9 cellular contexts compared by ENCODE assay signal in the genomic region with DNA sequence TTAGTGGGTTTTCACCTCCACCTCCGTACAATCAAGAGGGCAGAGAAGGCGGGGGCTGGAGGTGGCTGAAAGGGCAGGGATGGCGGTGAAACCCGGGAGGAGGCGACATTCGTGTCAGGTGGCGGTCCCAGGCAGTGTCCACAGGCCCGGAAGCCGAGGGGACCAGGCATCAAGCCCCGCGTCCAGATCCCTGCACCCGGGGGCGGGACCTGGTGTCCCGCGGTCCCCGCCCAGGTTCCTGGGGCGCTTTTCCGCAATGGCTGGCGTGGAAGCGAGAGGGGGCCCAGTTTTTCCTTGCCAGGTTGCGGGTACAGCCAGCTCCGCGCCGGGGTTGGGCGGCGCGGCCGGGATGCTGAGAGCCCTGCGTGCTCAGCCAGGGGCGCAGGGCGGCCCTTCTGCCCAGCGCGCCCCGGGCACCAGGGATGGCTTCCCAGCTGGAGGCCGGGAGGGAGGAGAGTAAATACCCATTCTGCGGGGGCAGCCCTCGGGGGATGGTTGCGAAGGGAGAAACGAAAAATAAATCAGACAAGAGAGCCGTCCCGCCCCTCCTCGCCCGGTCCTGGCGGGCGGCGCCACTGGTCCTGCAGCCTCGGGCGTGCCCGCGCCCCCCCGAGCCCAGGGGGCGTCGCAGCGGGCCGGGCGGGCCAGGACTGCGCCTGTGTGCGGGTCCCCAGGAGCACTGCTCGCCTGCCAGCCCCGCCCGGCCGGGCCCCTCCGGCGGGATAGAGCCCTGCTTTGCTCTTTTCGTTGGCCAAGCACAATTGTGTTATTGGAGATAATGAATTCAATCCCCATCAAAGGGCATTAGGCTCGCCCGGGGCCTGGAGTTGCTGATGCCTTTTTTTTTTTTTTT. TPM values are rescaled to one million over a fixed set of nuclear protein-coding genes. Genes with fewer than 3 reads are reported as not detected.
A peak's percentile ranks its signal among the peaks of the same experiment; 100 is the strongest.
DNase-seq lines count a peak whose midpoint lies in the region; ATAC-seq, FAIRE-seq and TF ChIP-seq lines count a peak whose summit lies in the region.
"Had no signal": no experiment of that assay in that cellular context is flagged by ENCODE, and none has a peak within 500 bp of the region (broad histone marks: within the 10 kb centered on the region; RNA-seq: fewer than 3 reads in every experiment).

No MANE protein-coding gene starts in this region.

- peaks cover 0 to 3% of the 10 kb centered on the region in 2 donors for H3K9me3 Mint-ChIP-seq in natural killer cell

- DNase-seq in NCI-H510A treated with DMSO at 0.1 percent for 48 hours (lab: John Stamatoyannopoulos, UW) (peak; percentile 77), natural killer cell (no peak), gastrocnemius medialis (no peak), OCI-M1 (lab: John Stamatoyannopoulos, UW) (no peak), GM19239 (ENCODE audit: insufficient read length, low spot score) (no peak)
- DNase-seq: spleen had no signal

- POLR2A ChIA-PET in HEK293 (lab: Yijun Ruan, JAX), result interaction anchor here (0.7 kb wide), 1 partner anchor 10 kb away, joined by 5 read pairs; no protein-coding TSS in a partner anchor

- no peak overlapping the region for H3K9ac ChIP-seq in rectal smooth muscle tissue (ENCODE audit: low read length)

- FAIRE-seq in GM19239 (lab: Jason Lieb, UNC), result no peak

- no peak for TF ChIP-seq POLR2A in gastrocnemius medialis (IDR thresholded peaks at IDR 0.05)

- H3K4me1 ChIP-seq in HEK293 (ENCODE audit: control insufficient read depth, insufficient read depth, low read length), result no peaks in the 10 kb centered on the region
- H3K4me1 ChIP-seq in rectal smooth muscle tissue (ENCODE audit: control insufficient read depth, insufficient read depth, low read length), result no peaks in the 10 kb centered on the region
- H3K4me1 ChIP-seq in gastrocnemius medialis, result peaks cover 5 to 16% of the 10 kb centered on the region in 2 donors

- H3K4me3 ChIP-seq in HEK293 (ENCODE audit: low read depth, low read length) (peak overlapping the region; percentile 64), rectal smooth muscle tissue (ENCODE audit: low read length) (peak overlapping the region; percentile 29), gastrocnemius medialis (peak overlapping the region in 1 of 4 donors; percentile 13)

- H3K27ac ChIP-seq in HEK293 (ENCODE audit: extremely low read depth, low read depth, low read length) (peak overlapping the region; percentile 82), rectal smooth muscle tissue (ENCODE audit: low read depth, low read length) (no peak overlapping the region), gastrocnemius medialis (no peak overlapping the region)
- H3K27ac ChIP-seq: spleen had no signal

- CTCF ChIA-PET in HEK293 (lab: Yijun Ruan, JAX), result no interaction called here

- in situ Hi-C loops in gastrocnemius medialis (cut with MboI; ENCODE audit: low sequenced_read_pairs in 4 of 4), result loop anchor here in 2 of 4 donors (25.0 kb wide), 2 partner anchors 921 to 1071 kb away; a partner anchor contains a TSS

- peaks cover 24 to 27% of the 10 kb centered on the region in 2 donors for H3K27me3 Mint-ChIP-seq in natural killer cell (ENCODE audit: low read depth in 2 of 2)

- H3K4me3 Mint-ChIP-seq in natural killer cell, result no peak overlapping the region

- peak; percentile 18 for ATAC-seq in esophagus mucosa
- ATAC-seq in natural killer cell, result no peak
- ATAC-seq in gastrocnemius medialis, result no peak

- TF ChIP-seq CTCF in HEK293 (tag by site-specific recombination; IDR thresholded peaks at IDR 0.05), result peak; percentile 26; the same call in 1 of the 2 replicates
- TF ChIP-seq CTCF in natural killer cell (IDR thresholded peaks at IDR 0.05), result no peak
- TF ChIP-seq CTCF in gastrocnemius medialis (IDR thresholded peaks at IDR 0.05 in 4 of 5, conservative IDR thresholded peaks at IDR 0.05 in 1 of 5), result no peak

- intact Hi-C loops in natural killer cell (cut with micrococcal nuclease), result no loop called here
- intact Hi-C loops in gastrocnemius medialis (cut with DNase I; ENCODE audit: low total_unique reads), result no loop called here

- peaks cover 13% of the 10 kb centered on the region for H3K36me3 Mint-ChIP-seq in natural killer cell

- no peaks in the 10 kb centered on the region for H3K36me3 ChIP-seq in HEK293 (ENCODE audit: control insufficient read depth in 2 of 2, insufficient read depth in 1 of 2, low read length in 2 of 2)
- H3K36me3 ChIP-seq in rectal smooth muscle tissue (ENCODE audit: control insufficient read depth, insufficient read depth, low read length), result no peaks in the 10 kb centered on the region
- no peaks in the 10 kb centered on the region for H3K36me3 ChIP-seq in gastrocnemius medialis
- H3K36me3 ChIP-seq: spleen had no signal

- no peaks in the 10 kb centered on the region for H3K4me1 Mint-ChIP-seq in natural killer cell

- H3K27me3 ChIP-seq in rectal smooth muscle tissue (ENCODE audit: control insufficient read depth, insufficient read depth, low read length), result peaks cover 9% of the 10 kb centered on the region
- H3K27me3 ChIP-seq in gastrocnemius medialis, result peaks cover 60 to 83% (median 71%) of the 10 kb centered on the region in 3 donors

- no peak overlapping the region for H3K27ac Mint-ChIP-seq in natural killer cell

- H3K9me3 ChIP-seq in HEK293 (ENCODE audit: control insufficient read depth, insufficient read depth, low read depth, low read length) (no peaks in the 10 kb centered on the region), gastrocnemius medialis (no peaks in the 10 kb centered on the region)

TF ChIP-seq in HEK293, 187 proteins besides CTCF, POLR2A, EP300 and RAD21 (continues in another document):
- TF ChIP-seq ZNF561 (tag by site-specific recombination; IDR thresholded peaks at IDR 0.05; ENCODE audit: borderline replicate concordance) (peak; percentile 89), ZBTB48 (tag by site-specific recombination; IDR thresholded peaks at IDR 0.05) (peak; percentile 87), GLIS2 (tag by site-specific recombination; IDR thresholded peaks at IDR 0.05) (peak; percentile 61; the same call in 1 of the 2 replicates), SCRT1 (tag by site-specific recombination; IDR thresholded peaks at IDR 0.05; ENCODE audit: borderline replicate concordance) (peak; percentile 30; the same call in 1 of the 2 replicates), ZBTB20 (tag by site-specific recombination; IDR thresholded peaks at IDR 0.05) (peak; percentile 95), ZNF423 (tag by site-specific recombination; IDR thresholded peaks at IDR 0.05) (peak; percentile 88), ZNF843 (tag by site-specific recombination; IDR thresholded peaks at IDR 0.05) (0 out of 2 replicates have a peak, but pooled peaks have one; percentile 12), ZSCAN30 (tag by site-specific recombination; IDR thresholded peaks at IDR 0.05) (0 out of 2 replicates have a peak, but pooled peaks have one; percentile 17), ZNF214 (tag by site-specific recombination; IDR thresholded peaks at IDR 0.05; ENCODE audit: borderline replicate concordance) (no peak), ZNF335 (tag by site-specific recombination; conservative IDR thresholded peaks at IDR 0.05) (peak; percentile 82), KLF1 (tag by site-specific recombination; IDR thresholded peaks at IDR 0.05) (peak; percentile 66), ZNF510 (tag by site-specific recombination; IDR thresholded peaks at IDR 0.05; ENCODE audit: insufficient replicate concordance) (no peak), SP3 (tag by site-specific recombination; IDR thresholded peaks at IDR 0.05) (peak; percentile 82), SALL2 (tag by site-specific recombination; IDR thresholded peaks at IDR 0.05; ENCODE audit: borderline replicate concordance) (no peak), GLIS1 (tag by site-specific recombination; IDR thresholded peaks at IDR 0.05) (peak; percentile 79), KLF9 (tag by site-specific recombination; IDR thresholded peaks at IDR 0.05; ENCODE audit: low read depth) (peak; percentile 32; the same call in 1 of the 2 replicates)
- TF ChIP-seq, protein P1, sequence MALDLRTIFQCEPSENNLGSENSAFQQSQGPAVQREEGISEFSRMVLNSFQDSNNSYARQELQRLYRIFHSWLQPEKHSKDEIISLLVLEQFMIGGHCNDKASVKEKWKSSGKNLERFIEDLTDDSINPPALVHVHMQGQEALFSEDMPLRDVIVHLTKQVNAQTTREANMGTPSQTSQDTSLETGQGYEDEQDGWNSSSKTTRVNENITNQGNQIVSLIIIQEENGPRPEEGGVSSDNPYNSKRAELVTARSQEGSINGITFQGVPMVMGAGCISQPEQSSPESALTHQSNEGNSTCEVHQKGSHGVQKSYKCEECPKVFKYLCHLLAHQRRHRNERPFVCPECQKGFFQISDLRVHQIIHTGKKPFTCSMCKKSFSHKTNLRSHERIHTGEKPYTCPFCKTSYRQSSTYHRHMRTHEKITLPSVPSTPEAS (tag by site-specific recombination; IDR thresholded peaks at IDR 0.05), result peak; percentile 93
- TF ChIP-seq, protein P2, sequence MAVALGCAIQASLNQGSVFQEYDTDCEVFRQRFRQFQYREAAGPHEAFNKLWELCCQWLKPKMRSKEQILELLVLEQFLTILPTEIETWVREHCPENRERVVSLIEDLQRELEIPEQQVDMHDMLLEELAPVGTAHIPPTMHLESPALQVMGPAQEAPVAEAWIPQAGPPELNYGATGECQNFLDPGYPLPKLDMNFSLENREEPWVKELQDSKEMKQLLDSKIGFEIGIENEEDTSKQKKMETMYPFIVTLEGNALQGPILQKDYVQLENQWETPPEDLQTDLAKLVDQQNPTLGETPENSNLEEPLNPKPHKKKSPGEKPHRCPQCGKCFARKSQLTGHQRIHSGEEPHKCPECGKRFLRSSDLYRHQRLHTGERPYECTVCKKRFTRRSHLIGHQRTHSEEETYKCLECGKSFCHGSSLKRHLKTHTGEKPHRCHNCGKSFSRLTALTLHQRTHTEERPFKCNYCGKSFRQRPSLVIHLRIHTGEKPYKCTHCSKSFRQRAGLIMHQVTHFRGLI (tag by site-specific recombination; IDR thresholded peaks at IDR 0.05), result peak; percentile 77
- TF ChIP-seq, protein P3, sequence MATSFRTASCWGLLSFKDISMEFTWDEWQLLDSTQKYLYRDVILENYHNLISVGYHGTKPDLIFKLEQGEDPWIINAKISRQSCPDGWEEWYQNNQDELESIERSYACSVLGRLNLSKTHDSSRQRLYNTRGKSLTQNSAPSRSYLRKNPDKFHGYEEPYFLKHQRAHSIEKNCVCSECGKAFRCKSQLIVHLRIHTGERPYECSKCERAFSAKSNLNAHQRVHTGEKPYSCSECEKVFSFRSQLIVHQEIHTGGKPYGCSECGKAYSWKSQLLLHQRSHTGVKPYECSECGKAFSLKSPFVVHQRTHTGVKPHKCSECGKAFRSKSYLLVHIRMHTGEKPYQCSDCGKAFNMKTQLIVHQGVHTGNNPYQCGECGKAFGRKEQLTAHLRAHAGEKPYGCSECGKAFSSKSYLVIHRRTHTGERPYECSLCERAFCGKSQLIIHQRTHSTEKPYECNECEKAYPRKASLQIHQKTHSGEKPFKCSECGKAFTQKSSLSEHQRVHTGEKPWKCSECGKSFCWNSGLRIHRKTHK (tag by site-specific recombination; IDR thresholded peaks at IDR 0.05), result no peak

RNA-seq across cellular contexts. Expression of a gene that starts 11.5 kb away (rescaled TPM):
- total RNA-seq in esophagus mucosa, result 14.6 TPM
- not detected for total RNA-seq in natural killer cell
- under 1 TPM in 2 of 4 donors, not detected in 2; 0.09 to 0.44 TPM for total RNA-seq in gastrocnemius medialis
- total RNA-seq: spleen had no signal

RNA-seq across cellular contexts. Expression of a gene that starts 11.8 kb away (rescaled TPM):
- total RNA-seq in esophagus mucosa, result 1.3 TPM
- total RNA-seq in natural killer cell, result not detected
- not detected for total RNA-seq in gastrocnemius medialis
- total RNA-seq: spleen had no signal

Comparison
In these comparisons a context has a peak if more than half of its experiments do, and no peak if none do; other contexts are left out.
1. RNA of a gene that starts 11.5 kb away (total RNA-seq): 14.6 TPM in esophagus mucosa (single experiment); 0.09 to 0.44 TPM in gastrocnemius medialis and not detected in natural killer cell; every median in the first group is over 10 times any median in the second.